ENCODE assay signal across 14 cellular contexts in the genomic region with DNA sequence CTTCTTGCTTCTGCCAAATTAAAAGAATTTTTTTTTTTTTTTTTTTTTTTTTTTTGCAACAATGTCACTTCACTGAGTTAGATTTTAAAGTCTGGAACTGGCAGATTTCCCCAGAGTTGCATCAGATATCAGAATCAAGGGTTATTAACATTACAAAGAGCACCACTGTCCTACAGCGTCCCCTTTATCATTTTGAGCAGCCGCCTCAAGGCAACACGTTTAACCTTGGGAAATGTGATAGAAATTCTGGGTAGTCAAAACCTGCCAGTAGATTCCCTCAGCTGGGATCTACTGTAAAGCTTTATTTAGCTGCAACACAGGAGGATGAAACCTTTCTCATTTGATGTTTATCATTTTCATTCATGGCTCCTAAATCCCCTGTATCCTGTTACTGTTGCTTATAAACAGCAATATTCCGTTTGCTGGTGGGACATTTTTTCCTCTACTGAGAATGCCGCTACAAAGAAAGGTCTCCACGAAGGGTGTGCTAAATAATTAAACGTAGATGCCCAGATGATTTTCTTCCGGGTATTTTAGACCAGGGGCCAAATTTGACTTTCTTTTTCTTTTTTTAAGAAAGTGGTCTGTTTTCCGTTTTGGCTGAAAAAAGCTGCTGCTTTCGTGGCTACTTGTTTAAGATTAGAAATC.
"Had no signal": no experiment of that assay in that cellular context is flagged by ENCODE, and none has a peak within 500 bp of the region (broad histone marks: within the 10 kb centered on the region; RNA-seq: fewer than 3 reads in every experiment).

No MANE protein-coding gene starts in this region.

- H3K9me3 Mint-ChIP-seq: activated CD8-positive, alpha-beta T cell treated with anti-CD3 and anti-CD28 coated beads for 36 hours; mesothelial cell of epicardium had no signal

- DNase-seq: activated CD4-positive, alpha-beta T cell treated with anti-CD3 and anti-CD28 coated beads for 4 hours; activated CD8-positive, alpha-beta memory T cell treated with anti-CD3 and anti-CD28 coated beads, Interleukin-2, amount 50 U/mL, for 4 hours; activated CD8-positive, alpha-beta T cell treated with anti-CD3 and anti-CD28 coated beads for 36 hours; aorta; dermis blood vessel endothelial cell; posterior cingulate gyrus; stomach; T1000; thyroid gland had no signal

- H3K27ac ChIP-seq: breast epithelium, right atrium auricular region, skin epidermis, stomach, thyroid gland, VCaP had no signal

- H3K4me3 ChIP-seq: breast epithelium, right atrium auricular region, skin epidermis, stomach, thyroid gland had no signal

- H3K27me3 ChIP-seq: breast epithelium, right atrium auricular region, stomach, thyroid gland had no signal

- H3K27ac Mint-ChIP-seq: activated CD8-positive, alpha-beta T cell treated with anti-CD3 and anti-CD28 coated beads for 36 hours; mesothelial cell of epicardium had no signal

- H3K36me3 Mint-ChIP-seq: mesothelial cell of epicardium had no signal

- H3K36me3 ChIP-seq: breast epithelium, right atrium auricular region, stomach, thyroid gland had no signal

- H3K27me3 Mint-ChIP-seq: activated CD8-positive, alpha-beta T cell treated with anti-CD3 and anti-CD28 coated beads for 36 hours had no signal

- H3K4me3 Mint-ChIP-seq: activated CD8-positive, alpha-beta T cell treated with anti-CD3 and anti-CD28 coated beads for 36 hours; mesothelial cell of epicardium had no signal

- H3K4me1 Mint-ChIP-seq: mesothelial cell of epicardium had no signal

- H3K4me1 ChIP-seq: breast epithelium, right atrium auricular region, thyroid gland had no signal

- H3K9me3 ChIP-seq: breast epithelium, right atrium auricular region, stomach, thyroid gland had no signal
